ENCODE assay signal across 8 cellular contexts in the genomic region with DNA sequence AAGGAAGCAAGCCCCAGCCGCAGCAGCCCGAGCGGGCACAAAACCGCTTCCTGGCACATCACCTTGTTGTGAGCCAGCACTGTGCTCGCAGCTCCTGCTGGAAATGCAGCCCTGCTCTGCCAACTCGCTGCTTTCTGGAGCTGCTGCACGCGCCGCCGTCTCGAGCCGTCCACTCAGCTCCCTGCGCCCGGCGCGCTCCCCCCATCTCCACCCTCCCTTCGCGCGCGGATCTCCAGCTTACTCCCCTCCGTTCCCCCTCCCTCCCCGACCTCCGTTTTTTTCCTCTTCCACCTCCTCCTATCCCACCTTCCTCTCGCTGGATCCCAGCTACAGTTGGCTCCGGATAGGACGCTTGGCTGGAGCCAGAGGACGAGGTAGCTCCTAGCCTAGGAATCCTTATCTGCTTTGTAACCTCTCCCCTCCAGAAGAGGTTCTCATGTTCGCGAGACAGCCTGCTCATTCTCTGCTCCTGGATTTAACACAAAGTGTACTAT. TPM values are rescaled to one million over a fixed set of nuclear protein-coding genes. Genes with fewer than 3 reads are reported as not detected.
DNase-seq lines count a peak whose midpoint lies in the region; ATAC-seq and TF ChIP-seq lines count a peak whose summit lies in the region.

A gene (minus strand): TSS at position 107 of the 494 bp plus-strand sequence.

- peaks cover 61% of the 10 kb centered on the region for H3K27me3 Mint-ChIP-seq in H9 (ENCODE audit: low read depth)
- peaks cover 31% of the 10 kb centered on the region for H3K27me3 Mint-ChIP-seq in stimulated activated memory B cell treated with anti-CD40 and anti-IgM and Interleukin-4, amounts not matched to agents 10 μg/mL and 1 μg/mL and 100 μg/mL, for 72 hours
- H3K27me3 Mint-ChIP-seq in CD4-positive, alpha-beta T cell, result peaks cover 40% of the 10 kb centered on the region

- no peaks in the 10 kb centered on the region for H3K36me3 Mint-ChIP-seq in H9 (ENCODE audit: insufficient read depth in 1 of 3, low read depth in 3 of 3)
- no peaks in the 10 kb centered on the region for H3K36me3 Mint-ChIP-seq in stimulated activated memory B cell treated with anti-CD40 and anti-IgM and Interleukin-4, amounts not matched to agents 10 μg/mL and 1 μg/mL and 100 μg/mL, for 72 hours
- no peaks in the 10 kb centered on the region for H3K36me3 Mint-ChIP-seq in CD4-positive, alpha-beta T cell (ENCODE audit: low read depth)

- no peaks in the 10 kb centered on the region for H3K79me2 ChIP-seq in H9 (ENCODE audit: insufficient read depth, low read length)

- no peak within 1 kb of the TSS for H4K91ac ChIP-seq in H9 (ENCODE audit: insufficient read length, low read depth, low read length)

- DNase-seq in D341Med (ENCODE audit: low spot score), result peak; percentile 81
- peak; percentile 70 for DNase-seq in H9
- peak; percentile 75 for DNase-seq in NCI-H748 (lab: John Stamatoyannopoulos, UW; ENCODE audit: unreplicated experiment)
- peak; percentile 7 for DNase-seq in cerebellum (ENCODE audit: low spot score)
- peak; percentile 42 for DNase-seq in kidney glomerular epithelial cell (lab: John Stamatoyannopoulos, UW)
- no peak for DNase-seq in CD4-positive, alpha-beta T cell

- no peaks in the 10 kb centered on the region for H3K9me3 ChIP-seq in H9 (ENCODE audit: control insufficient read depth, low read depth, low read length)
- H3K9me3 ChIP-seq in CD4-positive, alpha-beta T cell (ENCODE audit: control insufficient read depth, low read length), result no peaks in the 10 kb centered on the region

- no peak within 1 kb of the TSS for H3K23ac ChIP-seq in H9 (ENCODE audit: insufficient read length, low read depth, low read length)

- no peak for TF ChIP-seq CTCF in H9 (conservative IDR thresholded peaks at IDR 0.05)
- no peak for TF ChIP-seq CTCF in CD4-positive, alpha-beta T cell (IDR thresholded peaks at IDR 0.05)

- H3T11ph ChIP-seq in H9 (ENCODE audit: low read length), result no peak within 1 kb of the TSS

- H3K27ac Mint-ChIP-seq in H9, result no peak within 1 kb of the TSS
- H3K27ac Mint-ChIP-seq in stimulated activated memory B cell treated with anti-CD40 and anti-IgM and Interleukin-4, amounts not matched to agents 10 μg/mL and 1 μg/mL and 100 μg/mL, for 72 hours, result no peak within 1 kb of the TSS
- H3K27ac Mint-ChIP-seq in CD4-positive, alpha-beta T cell, result no peak within 1 kb of the TSS

- peak within 1 kb of the TSS; percentile 97 for H3K4me2 ChIP-seq in H9 (ENCODE audit: insufficient read depth, insufficient read length, low read length)

- no peak within 1 kb of the TSS for H3K4ac ChIP-seq in H9 (ENCODE audit: low read depth, low read length)

- no peak within 1 kb of the TSS for H3K27ac ChIP-seq in H9 (ENCODE audit: insufficient read length, low read depth, low read length)
- no peak within 1 kb of the TSS for H3K27ac ChIP-seq in CD4-positive, alpha-beta T cell (ENCODE audit: low read depth, low read length)

- H2BK12ac ChIP-seq in H9 (ENCODE audit: insufficient read length, low read depth, low read length), result no peak within 1 kb of the TSS

- H3K4me1 ChIP-seq in H9 (ENCODE audit: insufficient read depth, low read length), result no peaks in the 10 kb centered on the region

- peak within 1 kb of the TSS; percentile 89 to 98 for H3K4me3 Mint-ChIP-seq in H9
- peak within 1 kb of the TSS; percentile 43 for H3K4me3 Mint-ChIP-seq in stimulated activated memory B cell treated with anti-CD40 and anti-IgM and Interleukin-4, amounts not matched to agents 10 μg/mL and 1 μg/mL and 100 μg/mL, for 72 hours
- H3K4me3 Mint-ChIP-seq in CD4-positive, alpha-beta T cell, result no peak within 1 kb of the TSS

- peak; percentile 57 for ATAC-seq in stimulated activated memory B cell treated with anti-CD40 and anti-IgM and Interleukin-4, amounts not matched to agents 10 μg/mL and 1 μg/mL and 100 μg/mL, for 72 hours
- ATAC-seq in CD4-positive, alpha-beta T cell (ENCODE audit: poor library complexity), result no peak
- no peak for ATAC-seq in GM19467 (IDR thresholded peaks at IDR 0.05; ENCODE audit: unreplicated experiment)

- peaks cover 3% of the 10 kb centered on the region; the same call in 1 of the 2 replicates for H3K27me3 ChIP-seq in H9 (ENCODE audit: insufficient read depth, low read length)
- H3K27me3 ChIP-seq in CD4-positive, alpha-beta T cell (ENCODE audit: control insufficient read depth, insufficient read depth, low read length), result peaks cover 13% of the 10 kb centered on the region

- H3K9me3 Mint-ChIP-seq in H9, result no peaks in the 10 kb centered on the region; a peak in 1 of 5 replicates
- H3K9me3 Mint-ChIP-seq in stimulated activated memory B cell treated with anti-CD40 and anti-IgM and Interleukin-4, amounts not matched to agents 10 μg/mL and 1 μg/mL and 100 μg/mL, for 72 hours, result no peaks in the 10 kb centered on the region
- no peaks in the 10 kb centered on the region for H3K9me3 Mint-ChIP-seq in CD4-positive, alpha-beta T cell

- H4K8ac ChIP-seq in H9 (replicated peaks; ENCODE audit: insufficient read length, low read depth, low read length), result no peak within 1 kb of the TSS

- H4K5ac ChIP-seq in H9 (ENCODE audit: insufficient read length, low read depth, low read length), result no peak within 1 kb of the TSS

- peaks cover 15% of the 10 kb centered on the region in 2 experiments for H3K4me1 Mint-ChIP-seq in H9
- H3K4me1 Mint-ChIP-seq in stimulated activated memory B cell treated with anti-CD40 and anti-IgM and Interleukin-4, amounts not matched to agents 10 μg/mL and 1 μg/mL and 100 μg/mL, for 72 hours, result peaks cover 13% of the 10 kb centered on the region
- H3K4me1 Mint-ChIP-seq in CD4-positive, alpha-beta T cell (ENCODE audit: low read depth), result no peaks in the 10 kb centered on the region

- CTCF ChIA-PET in CD4-positive, alpha-beta T cell (lab: Charles Lee), result interaction anchor here (0.7 kb wide), 1 partner anchor 15 kb away, joined by 3 read pairs; no protein-coding TSS in a partner anchor

- peaks cover 21% of the 10 kb centered on the region for H3K23me2 ChIP-seq in H9 (ENCODE audit: insufficient read length, low read depth, low read length, poor library complexity, severe bottlenecking)

- no peak within 1 kb of the TSS for H3K9ac ChIP-seq in H9 (ENCODE audit: extremely low read depth, insufficient read length, low read length)

- H2AFZ ChIP-seq in H9 (ENCODE audit: low read length), result peak within 1 kb of the TSS; percentile 82

- no peak within 1 kb of the TSS for H3K14ac ChIP-seq in H9 (ENCODE audit: insufficient read depth, low read length)

- no peak within 1 kb of the TSS for H2BK15ac ChIP-seq in H9 (ENCODE audit: low read depth, low read length)

- POLR2A ChIA-PET in CD4-positive, alpha-beta T cell (lab: Charles Lee), result interaction anchor here (0.7 kb wide), 1 partner anchor 10 kb away, joined by 3 read pairs; no protein-coding TSS in a partner anchor

- no peak within 1 kb of the TSS for H2BK120ac ChIP-seq in H9 (ENCODE audit: low read depth, low read length, poor library complexity, severe bottlenecking)

- no peak within 1 kb of the TSS for H3K18ac ChIP-seq in H9 (ENCODE audit: insufficient read length, low read depth, low read length)

- WGBS in H9 (ENCODE audit: extremely low coverage, insufficient read length, low lambda C conversion rate), result no CpG with 5 or more reads among the region's 29 CpGs

- intact Hi-C loops in CD4-positive, alpha-beta T cell (cut with DNase I, micrococcal nuclease), result no loop called here

- H2BK5ac ChIP-seq in H9 (ENCODE audit: insufficient read length, low read length), result no peak within 1 kb of the TSS

- no peak within 1 kb of the TSS for H2BK20ac ChIP-seq in H9 (ENCODE audit: low read depth, low read length, poor library complexity, severe bottlenecking)

- no peak within 1 kb of the TSS for H2AK5ac ChIP-seq in H9 (ENCODE audit: insufficient read length, low read length)

- H4K20me1 ChIP-seq in H9 (ENCODE audit: control insufficient read depth, insufficient read depth, insufficient read length), result no peaks in the 10 kb centered on the region

- H3K56ac ChIP-seq in H9 (ENCODE audit: insufficient read length, low read depth, low read length), result no peak within 1 kb of the TSS

- H3K79me1 ChIP-seq in H9 (ENCODE audit: insufficient read depth, low read depth, low read length, poor library complexity, severe bottlenecking), result no peaks in the 10 kb centered on the region

RNA-seq across cellular contexts. Expression of the gene that starts here (rescaled TPM):
- 0.28 and 0.53 TPM in 2 replicates for total RNA-seq in H9 (2021)
- 66.6 TPM for total RNA-seq in cerebellum
- not detected for total RNA-seq in CD4-positive, alpha-beta T cell

Comparison
In these comparisons a context has a peak if more than half of its experiments do, and no peak if none do; other contexts are left out.
1. RNA of the gene that starts here (total RNA-seq): 66.6 TPM in cerebellum (single experiment); 0.28 to 0.53 TPM in H9 and not detected in CD4-positive, alpha-beta T cell; every median in the first group is over 10 times any median in the second.
2. Peak in DNase-seq and H3K4me2 ChIP-seq in H9; RNA of the gene not detected or under 1 TPM.
3. DNase-seq: peak in D341Med (single experiment), NCI-H748 (single experiment), cerebellum (single experiment) and kidney glomerular epithelial cell (single experiment); none in CD4-positive, alpha-beta T cell (0 of 10).